In the genomic region with DNA sequence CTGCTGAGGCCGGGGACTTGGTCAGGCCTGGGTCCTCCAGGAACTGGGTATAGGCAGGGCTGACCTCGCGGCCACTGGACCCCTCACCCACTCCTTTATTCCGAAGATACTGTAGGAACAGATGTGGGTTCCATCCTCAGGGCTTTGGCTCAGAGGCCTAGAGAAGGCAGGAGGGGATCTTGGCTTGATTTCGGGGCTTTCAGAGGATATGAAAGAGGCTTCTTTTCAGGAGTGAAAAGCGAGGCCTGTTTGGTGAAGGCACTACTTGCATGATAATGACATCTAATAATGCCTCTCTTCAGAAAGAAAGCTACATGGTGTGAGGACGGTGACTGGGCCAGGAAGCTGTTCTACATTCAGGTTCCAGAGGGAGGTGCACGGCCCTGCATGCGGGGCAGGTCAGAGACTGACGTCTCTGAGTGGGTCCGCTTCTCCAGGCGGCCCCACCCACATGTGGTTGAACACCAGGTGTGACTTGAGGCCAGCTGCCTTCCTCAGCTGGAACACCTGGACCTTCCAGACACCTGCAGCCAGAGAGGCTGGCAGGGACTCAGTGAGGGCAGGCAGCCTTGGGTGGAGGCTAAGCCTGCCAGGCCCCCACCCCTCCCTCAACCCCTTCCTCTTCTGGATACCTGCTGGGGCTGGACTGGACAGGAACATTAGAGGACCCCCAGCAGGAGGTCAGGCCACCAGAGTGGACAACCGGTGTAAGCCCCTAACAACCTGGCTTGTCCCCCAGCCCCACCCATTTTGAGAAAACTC, we compare ENCODE assay signal across 1 cellular context.
TF ChIP-seq lines count a peak whose summit lies in the region.

No MANE protein-coding gene starts in this region.

TF ChIP-seq in SK-N-SH treated with all-trans-retinoic acid at 6 μM for 48 hours, 23 proteins besides CTCF, POLR2A, EP300 and RAD21:
- TF ChIP-seq, protein P1, sequence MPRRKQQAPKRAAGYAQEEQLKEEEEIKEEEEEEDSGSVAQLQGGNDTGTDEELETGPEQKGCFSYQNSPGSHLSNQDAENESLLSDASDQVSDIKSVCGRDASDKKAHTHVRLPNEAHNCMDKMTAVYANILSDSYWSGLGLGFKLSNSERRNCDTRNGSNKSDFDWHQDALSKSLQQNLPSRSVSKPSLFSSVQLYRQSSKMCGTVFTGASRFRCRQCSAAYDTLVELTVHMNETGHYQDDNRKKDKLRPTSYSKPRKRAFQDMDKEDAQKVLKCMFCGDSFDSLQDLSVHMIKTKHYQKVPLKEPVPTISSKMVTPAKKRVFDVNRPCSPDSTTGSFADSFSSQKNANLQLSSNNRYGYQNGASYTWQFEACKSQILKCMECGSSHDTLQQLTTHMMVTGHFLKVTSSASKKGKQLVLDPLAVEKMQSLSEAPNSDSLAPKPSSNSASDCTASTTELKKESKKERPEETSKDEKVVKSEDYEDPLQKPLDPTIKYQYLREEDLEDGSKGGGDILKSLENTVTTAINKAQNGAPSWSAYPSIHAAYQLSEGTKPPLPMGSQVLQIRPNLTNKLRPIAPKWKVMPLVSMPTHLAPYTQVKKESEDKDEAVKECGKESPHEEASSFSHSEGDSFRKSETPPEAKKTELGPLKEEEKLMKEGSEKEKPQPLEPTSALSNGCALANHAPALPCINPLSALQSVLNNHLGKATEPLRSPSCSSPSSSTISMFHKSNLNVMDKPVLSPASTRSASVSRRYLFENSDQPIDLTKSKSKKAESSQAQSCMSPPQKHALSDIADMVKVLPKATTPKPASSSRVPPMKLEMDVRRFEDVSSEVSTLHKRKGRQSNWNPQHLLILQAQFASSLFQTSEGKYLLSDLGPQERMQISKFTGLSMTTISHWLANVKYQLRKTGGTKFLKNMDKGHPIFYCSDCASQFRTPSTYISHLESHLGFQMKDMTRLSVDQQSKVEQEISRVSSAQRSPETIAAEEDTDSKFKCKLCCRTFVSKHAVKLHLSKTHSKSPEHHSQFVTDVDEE (CRISPR knock-in tag; IDR thresholded peaks at IDR 0.05) = no peak
- no peak for TF ChIP-seq PATZ1 (CRISPR knock-in tag; IDR thresholded peaks at IDR 0.05; ENCODE audit: borderline replicate concordance)
- no peak for TF ChIP-seq ZNF8 (CRISPR knock-in tag; IDR thresholded peaks at IDR 0.05)
- TF ChIP-seq RARB (CRISPR knock-in tag; IDR thresholded peaks at IDR 0.05) = no peak
- TF ChIP-seq PPARA (CRISPR knock-in tag; IDR thresholded peaks at IDR 0.05; ENCODE audit: borderline replicate concordance) = no peak
- TF ChIP-seq CREB5 (CRISPR knock-in tag; IDR thresholded peaks at IDR 0.05; ENCODE audit: low read depth) = no peak
- TF ChIP-seq ZC3H10 (CRISPR knock-in tag; IDR thresholded peaks at IDR 0.05) = no peak
